Comparison of ENCODE assay signal across 15 cellular contexts in the genomic region with DNA sequence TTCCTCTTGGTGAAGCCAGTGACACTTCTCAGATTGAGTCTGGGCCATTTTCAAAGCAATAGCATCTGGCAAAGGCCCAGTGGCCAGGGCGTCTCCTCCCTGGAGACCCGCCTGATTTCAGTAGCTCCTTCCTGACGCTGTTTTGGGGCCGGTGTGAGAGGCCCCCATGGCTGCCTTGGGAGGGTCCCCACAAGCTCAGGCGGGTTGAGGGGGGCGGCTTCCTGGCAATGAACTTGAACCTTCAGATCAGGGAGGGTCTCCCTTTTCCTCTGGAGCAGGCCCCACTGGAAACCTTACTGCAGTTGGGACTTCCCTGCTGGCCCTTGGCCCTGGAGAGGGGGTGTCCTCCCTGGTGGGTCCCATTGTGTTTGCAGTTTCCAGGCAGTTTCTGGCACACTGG.
DNase-seq lines count a peak whose midpoint lies in the region; ATAC-seq and TF ChIP-seq lines count a peak whose summit lies in the region.
"Had no signal": no experiment of that assay in that cellular context is flagged by ENCODE, and none has a peak within 500 bp of the region (broad histone marks: within the 10 kb centered on the region; RNA-seq: fewer than 3 reads in every experiment).

No MANE protein-coding gene starts in this region.

- H3K36me3 Mint-ChIP-seq in chondrocyte (ENCODE audit: low read depth), result no peaks in the 10 kb centered on the region

- H3K9me2 ChIP-seq in DOHH2 (replicated peaks; ENCODE audit: control insufficient read depth, low read length), result no peaks in the 10 kb centered on the region

- peaks cover 13% of the 10 kb centered on the region for H3K4me1 Mint-ChIP-seq in chondrocyte (ENCODE audit: low read depth)

- no peaks in the 10 kb centered on the region for H4K20me1 ChIP-seq in DOHH2 (ENCODE audit: control insufficient read depth, insufficient read depth, low read depth, low read length)

- H3K27ac Mint-ChIP-seq in chondrocyte (ENCODE audit: unreplicated experiment), result no peak overlapping the region

- H3K27me3 Mint-ChIP-seq in chondrocyte (ENCODE audit: low read depth), result peaks cover 3% of the 10 kb centered on the region

- H3K79me2 ChIP-seq in DOHH2 (ENCODE audit: control insufficient read depth, low read length), result no peaks in the 10 kb centered on the region

- H3K4me2 ChIP-seq in DOHH2 (ENCODE audit: low read length), result peak overlapping the region; percentile 60
- H3K4me2 ChIP-seq: A549 had no signal

- H3K27ac ChIP-seq in DOHH2 (ENCODE audit: low read depth, low read length), result peak overlapping the region; percentile 21
- H3K27ac ChIP-seq: A549, SJCRH30 had no signal

- H3K9me3 ChIP-seq in BE2C (no peaks in the 10 kb centered on the region), DOHH2 (ENCODE audit: control insufficient read depth, insufficient read depth, low read length) (no peaks in the 10 kb centered on the region), iPS-18c (ENCODE audit: control insufficient read depth, insufficient read depth, low read length) (no peaks in the 10 kb centered on the region)
- H3K9me3 ChIP-seq: SJCRH30 had no signal

- H3K4me3 ChIP-seq in BE2C (ENCODE audit: low read depth, low read length) (no peak overlapping the region), DOHH2 (ENCODE audit: low read length) (peak overlapping the region; percentile 32), iPS-18c (ENCODE audit: insufficient read depth, low read depth, low read length) (peak overlapping the region; percentile 9; the same call in 1 of the 2 replicates)
- H3K4me3 ChIP-seq: A549, SJCRH30 had no signal

- H3F3A ChIP-seq in DOHH2 (ENCODE audit: control insufficient read depth, insufficient read depth), result peaks cover 12% of the 10 kb centered on the region

- H3K27me3 ChIP-seq in BE2C (no peaks in the 10 kb centered on the region), DOHH2 (ENCODE audit: control insufficient read depth, low read length) (no peaks in the 10 kb centered on the region)
- H3K27me3 ChIP-seq: SJCRH30 had no signal

- H3K9me3 Mint-ChIP-seq in chondrocyte (ENCODE audit: low read depth), result peaks cover 4% of the 10 kb centered on the region

- H3K4me1 ChIP-seq in BE2C (peaks cover 10% of the 10 kb centered on the region), DOHH2 (ENCODE audit: control insufficient read depth, low read length) (peaks cover 73% of the 10 kb centered on the region)

- no peak overlapping the region for H3K4me3 Mint-ChIP-seq in chondrocyte (ENCODE audit: unreplicated experiment)

- no peak for TF ChIP-seq CTCF in BE2C (IDR thresholded peaks at IDR 0.05; ENCODE audit: low read depth, low read length)
- no peak for TF ChIP-seq CTCF in DOHH2 (IDR thresholded peaks at IDR 0.05; ENCODE audit: low read depth, low read length, poor library complexity, severe bottlenecking)
- no peak for TF ChIP-seq CTCF in chondrocyte (IDR thresholded peaks at IDR 0.05)

- H3K36me3 ChIP-seq in BE2C (no peaks in the 10 kb centered on the region), DOHH2 (ENCODE audit: control insufficient read depth, low read length) (no peaks in the 10 kb centered on the region)
- H3K36me3 ChIP-seq: SJCRH30 had no signal

- ATAC-seq in GM21619 (IDR thresholded peaks at IDR 0.05; ENCODE audit: unreplicated experiment), result no peak
- ATAC-seq: A549, PC-3 had no signal

- peak; percentile 2 for DNase-seq in BE2C
- DNase-seq in chondrocyte (ENCODE audit: low spot score), result peak; percentile 52
- no peak for DNase-seq in activated CD8-positive, alpha-beta memory T cell treated with anti-CD3 and anti-CD28 coated beads, Interleukin-2, amount 50 U/mL, for 4 hours
- no peak for DNase-seq in midbrain (lab: John Stamatoyannopoulos, UW)
- DNase-seq: C1 segment of cervical spinal cord, NCI-H1436, NCI-H2029, NCI-H2171, NCI-H526, PC-3 had no signal

Comparison
In these comparisons a context has a peak if more than half of its experiments do, and no peak if none do; other contexts are left out.
1. DNase-seq: peak in BE2C (single experiment) and chondrocyte (single experiment); none in activated CD8-positive, alpha-beta memory T cell treated with anti-CD3 and anti-CD28 coated beads, Interleukin-2, amount 50 U/mL, for 4 hours (single experiment) and midbrain (single experiment).